In genomic region chr4:100314057-100314456, GRCh38 we compare ENCODE assay signal across 1 cellular context.
TF ChIP-seq lines count a peak whose summit lies in the region.

No MANE protein-coding gene starts in this region.

TF ChIP-seq in WTC11, 78 proteins besides CTCF, POLR2A, EP300 and RAD21 (continued from another document):
- TF ChIP-seq E2F5 (CRISPR knock-in tag; IDR thresholded peaks at IDR 0.05) (no peak), ZNF423 (CRISPR knock-in tag; IDR thresholded peaks at IDR 0.05) (no peak), FOXJ3 (CRISPR knock-in tag; IDR thresholded peaks at IDR 0.05; ENCODE audit: borderline replicate concordance) (no peak), SMAD4 (CRISPR knock-in tag; IDR thresholded peaks at IDR 0.05) (no peak)
